In genomic region chr11:119400860-119401259, GRCh38 we compare ENCODE assay signal across 6 cellular contexts. TPM values are rescaled to one million over a fixed set of nuclear protein-coding genes. Genes with fewer than 3 reads are reported as not detected.
"Had no signal": no experiment of that assay in that cellular context is flagged by ENCODE, and none has a peak within 500 bp of the region (broad histone marks: within the 10 kb centered on the region; RNA-seq: fewer than 3 reads in every experiment).

No MANE protein-coding gene starts in this region.

- H3K4me3 ChIP-seq: GM12878 had no signal

- DNase-seq: GF-D8 had no signal

- ATAC-seq: GM12878 had no signal

- FAIRE-seq: GM12878, GM12891, GM12892, GM18507, GM19239 had no signal

RNA-seq across cellular contexts. Expression of gene MFRP, which starts 54.4 kb away (rescaled TPM):
- total RNA-seq: GM12878 had no signal
- polyA plus RNA-seq: GM12878 had no signal
